Comparison of ENCODE assay signal across 1 cellular context in genomic region chr4:99635601-99636000, GRCh38.
TF ChIP-seq lines count a peak whose summit lies in the region.

No MANE protein-coding gene starts in this region.

TF ChIP-seq in K562, 482 proteins besides CTCF, POLR2A, EP300 and RAD21 (continued from another document):
- 0 out of 2 replicates have a peak, but pooled peaks have one; percentile 20 for TF ChIP-seq FOSL1 (tag; conservative IDR thresholded peaks at IDR 0.05)
